In the genomic region with DNA sequence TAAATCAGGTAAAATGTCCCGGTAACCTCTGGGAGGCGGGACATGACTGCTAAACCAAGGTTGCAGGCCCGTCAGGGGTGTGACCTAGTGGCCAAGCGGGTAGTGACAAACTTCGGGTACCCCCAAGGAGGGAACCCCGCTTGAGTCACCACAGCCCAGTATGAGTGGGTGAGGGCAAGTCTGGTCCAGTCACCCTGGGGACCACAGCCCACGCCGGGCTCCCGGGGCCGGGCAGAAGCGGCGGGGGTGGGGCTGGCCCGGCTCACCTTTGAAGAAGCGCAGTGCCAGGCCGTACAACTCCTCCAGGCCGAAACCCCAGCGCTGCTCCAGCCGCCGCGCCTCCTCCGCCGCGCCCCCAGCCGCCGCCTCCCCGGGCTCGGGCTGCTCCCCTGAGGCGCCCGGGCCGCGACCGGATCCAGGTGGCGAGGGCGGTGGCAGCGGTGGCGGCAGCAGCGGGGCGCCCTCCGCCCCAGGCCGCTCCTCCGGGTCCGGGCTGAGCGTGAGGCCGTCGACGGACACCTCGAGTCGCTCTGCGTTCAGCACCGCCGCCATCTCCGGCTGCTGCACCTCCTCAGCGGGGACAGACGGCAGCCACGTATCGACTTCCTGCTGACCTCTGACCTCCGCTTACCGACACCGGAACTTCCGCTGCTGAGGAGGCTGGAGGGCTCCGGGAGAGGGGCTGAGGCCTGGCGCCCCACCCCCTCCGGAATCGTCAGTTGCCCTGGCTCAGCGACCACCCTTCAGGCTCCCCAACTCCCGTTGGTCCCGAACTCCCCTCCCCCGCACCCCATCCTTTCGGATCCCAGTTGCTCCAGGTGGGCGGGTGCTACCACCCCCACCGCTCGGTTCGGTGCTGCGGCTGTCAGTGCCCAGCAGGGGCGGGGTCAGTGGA, we compare ENCODE assay signal across 8 cellular contexts. TPM values are rescaled to one million over a fixed set of nuclear protein-coding genes. Genes with fewer than 3 reads are reported as not detected.
A peak's percentile ranks its signal among the peaks of the same experiment; 100 is the strongest.
DNase-seq lines count a peak whose midpoint lies in the region; ATAC-seq and TF ChIP-seq lines count a peak whose summit lies in the region.

Gene ACBD3 (minus strand): TSS at position 618 of the 895 bp plus-strand sequence. CDS start 66 bp downstream, at position 552.

- TF ChIP-seq POLR2A in erythroblast (IDR thresholded peaks at IDR 0.05; ENCODE audit: low read length) = peak; percentile 86

- DNase-seq in DMS53 (lab: John Stamatoyannopoulos, UW) (peak; percentile 92), KG1 (lab: John Stamatoyannopoulos, UW) (peak; percentile 70), erythroblast (lab: John Stamatoyannopoulos, UW) (peak; percentile 88)
- peak; percentile 83 for DNase-seq in activated T-cell treated with anti-CD3 and anti-CD28 coated beads, Interleukin-2, amount 50 U/mL, for 1 hour
- peak; percentile 88 for DNase-seq in stimulated activated CD8-positive, alpha-beta memory T cell treated with anti-CD3 and anti-CD28 coated beads, Interleukin-4, amount 100 ng/mL, for 48 hours

- no peaks in the 10 kb centered on the region for H3K36me3 ChIP-seq in mucosa of stomach (ENCODE audit: control insufficient read depth, insufficient read depth, low read length)

- H3K9ac ChIP-seq in mucosa of stomach (ENCODE audit: low read length) = peak within 1 kb of the TSS; percentile 96

- H3K9me3 ChIP-seq in mucosa of stomach (ENCODE audit: control insufficient read depth, low read length) = no peaks in the 10 kb centered on the region

- H3K4me1 ChIP-seq in mucosa of stomach (ENCODE audit: control insufficient read depth, insufficient read depth, low read length) = peaks cover 28% of the 10 kb centered on the region

- peak; percentile 94 for ATAC-seq in GM21723 (IDR thresholded peaks at IDR 0.05; ENCODE audit: unreplicated experiment)

- H3K27me3 ChIP-seq in mucosa of stomach (ENCODE audit: control insufficient read depth, insufficient read depth, low read length) = no peaks in the 10 kb centered on the region

- peak within 1 kb of the TSS; percentile 73 for H3K4me3 ChIP-seq in mucosa of stomach (ENCODE audit: low read length)

TF ChIP-seq in PFSK-1, 5 proteins besides CTCF, POLR2A, EP300 and RAD21:
- TF ChIP-seq POLR2AphosphoS5 (IDR thresholded peaks at IDR 0.05; ENCODE audit: low read depth, low read length) (peak; percentile 96), FOXP2 (optimal IDR thresholded peaks at IDR 0.05; ENCODE audit: borderline replicate concordance, extremely low read depth, extremely low read length, insufficient read depth) (peak; percentile 92), TAF1 (IDR thresholded peaks at IDR 0.05; ENCODE audit: borderline replicate concordance, insufficient read depth, low read length) (peak; percentile 92; the same call in 1 of the 2 replicates), SIN3A (IDR thresholded peaks at IDR 0.05; ENCODE audit: borderline replicate concordance, insufficient read depth, low read length) (peak; percentile 81; the same call in 1 of the 2 replicates), REST (IDR thresholded peaks at IDR 0.05; ENCODE audit: insufficient read depth in 1 of 2, low read depth in 2 of 2, low read length in 2 of 2) (0 out of 4 replicates have a peak, but pooled peaks of 1 of the 2 experiments have one; percentile 15)

RNA-seq across cellular contexts. Expression of gene ACBD3, which starts in this region (rescaled TPM):
- 24.0 TPM for polyA plus RNA-seq in PFSK-1 (2012; ENCODE audit: insufficient read length, low read depth)

Comparison
In these comparisons a context has a peak if more than half of its experiments do, and no peak if none do; other contexts are left out.
1. Peak in every context shown above with its lines: DNase-seq, ATAC-seq and H3K4me3 ChIP-seq.